Comparison of ENCODE assay signal across 16 cellular contexts in the genomic region with DNA sequence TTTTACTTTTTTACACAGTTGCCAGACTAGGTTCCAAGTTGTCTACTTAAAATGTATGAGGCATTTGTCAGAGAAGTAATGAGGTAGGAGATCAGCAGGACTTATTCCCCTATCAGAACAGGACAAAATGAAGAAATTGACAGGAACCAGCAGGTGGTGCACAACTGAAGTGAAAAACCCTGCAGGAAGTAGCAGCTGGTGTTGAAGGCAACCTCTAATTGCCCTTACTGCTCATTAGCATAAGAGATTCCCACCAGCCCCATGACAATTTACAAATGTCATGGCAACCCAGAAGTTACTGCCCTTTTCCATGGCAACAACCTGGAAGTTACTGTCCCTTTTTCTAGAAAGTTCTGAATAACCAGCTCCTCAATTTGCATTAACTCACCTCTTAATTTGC. TPM values are rescaled to one million over a fixed set of nuclear protein-coding genes. Genes with fewer than 3 reads are reported as not detected.
DNase-seq lines count a peak whose midpoint lies in the region; ATAC-seq and TF ChIP-seq lines count a peak whose summit lies in the region.
"Had no signal": no experiment of that assay in that cellular context is flagged by ENCODE, and none has a peak within 500 bp of the region (broad histone marks: within the 10 kb centered on the region; RNA-seq: fewer than 3 reads in every experiment).

No MANE protein-coding gene starts in this region.

- H3K4me3 Mint-ChIP-seq in WTC11, result no peak overlapping the region
- H3K4me3 Mint-ChIP-seq: CD4-positive, alpha-beta memory T cell; HFFc6 had no signal

- H3K4me3 ChIP-seq in liver (ENCODE audit: low read depth in 1 of 3, low read length in 3 of 3) (peak overlapping the region in 2 of 3 donors; percentile 4 to 27), right lobe of liver (no peak overlapping the region), NB4 (ENCODE audit: low read depth, low read length) (no peak overlapping the region), subcutaneous abdominal adipose tissue (ENCODE audit: low read depth in 1 of 5, low read length in 5 of 5) (peak overlapping the region in 4 of 5 donors; percentile 26 to 47 (median 32))

- peaks cover 35% of the 10 kb centered on the region for H3K4me1 Mint-ChIP-seq in WTC11
- H3K4me1 Mint-ChIP-seq: CD4-positive, alpha-beta memory T cell had no signal

- CTCF ChIA-PET in WTC11 (lab: Charles Lee) (interaction anchor here (0.6 to 1.8 kb wide), 7 partner anchors 22 to 314 kb away, joined by 3 to 7 read pairs (median 4); a partner anchor contains a TSS), RWPE1 (lab: Yijun Ruan, JAX) (interaction anchor here (0.6 kb wide), 1 partner anchor 12 kb away, joined by 11 read pairs; no protein-coding TSS in a partner anchor)

- no peak for TF ChIP-seq RAD21 in liver (IDR thresholded peaks at IDR 0.05)

- DNase-seq in right lobe of liver, result no peak
- peak; percentile 6 for DNase-seq in NB4 (ENCODE audit: low read depth)
- no peak for DNase-seq in WTC11 (ENCODE audit: low spot score)
- no peak for DNase-seq in NCI-H510A (lab: John Stamatoyannopoulos, UW)
- no peak for DNase-seq in RWPE1 (ENCODE audit: low spot score)
- DNase-seq: BE2C; CD4-positive, alpha-beta memory T cell; DND-41; GF-D8; HCEC 1CT; HFFc6 had no signal

- ATAC-seq in right lobe of liver (no peak), WTC11 (peak; percentile 51; the same call in 1 of the 2 replicates), GM21825 (IDR thresholded peaks at IDR 0.05; ENCODE audit: unreplicated experiment) (no peak)
- ATAC-seq: HepG2 had no signal

- H3K4me1 ChIP-seq in liver (ENCODE audit: control insufficient read depth in 4 of 4, insufficient read depth in 4 of 4, low read length in 3 of 4), result no peaks in the 10 kb centered on the region
- no peaks in the 10 kb centered on the region for H3K4me1 ChIP-seq in right lobe of liver
- peaks cover 0 to 2% (median 0%) of the 10 kb centered on the region in 5 donors for H3K4me1 ChIP-seq in subcutaneous abdominal adipose tissue (ENCODE audit: control insufficient read depth in 5 of 5, insufficient read depth in 5 of 5, low read length in 5 of 5)
- H3K4me1 ChIP-seq: BE2C had no signal

- TF ChIP-seq CTCF in liver (IDR thresholded peaks at IDR 0.05; ENCODE audit: low read depth, low read length, missing input control) (no peak), right lobe of liver (IDR thresholded peaks at IDR 0.05) (no peak), NB4 (IDR thresholded peaks at IDR 0.05; ENCODE audit: low read depth, low read length) (no peak), WTC11 (IDR thresholded peaks at IDR 0.05) (no peak), RWPE1 (conservative IDR thresholded peaks at IDR 0.05; ENCODE audit: low read depth) (no peak)

- H3K36me3 ChIP-seq in liver (ENCODE audit: control insufficient read depth in 4 of 4, insufficient read depth in 3 of 4, low read depth in 1 of 4, low read length in 3 of 4), result no peaks in the 10 kb centered on the region
- no peaks in the 10 kb centered on the region for H3K36me3 ChIP-seq in right lobe of liver
- H3K36me3 ChIP-seq in subcutaneous abdominal adipose tissue (ENCODE audit: control insufficient read depth in 5 of 5, insufficient read depth in 5 of 5, low read length in 5 of 5), result no peaks in the 10 kb centered on the region
- H3K36me3 ChIP-seq: BE2C had no signal

- intact Hi-C loops in right lobe of liver (cut with DNase I), result no loop called here

- POLR2A ChIA-PET in WTC11 (lab: Charles Lee), result no interaction called here
- POLR2A ChIA-PET in RWPE1 (lab: Yijun Ruan, JAX; ENCODE audit: low non-redundant PET), result no interaction called here

- H3K9me3 ChIP-seq in liver (ENCODE audit: control insufficient read depth in 4 of 4, low read length in 3 of 4) (peaks cover 43 to 93% (median 67%) of the 10 kb centered on the region in 4 donors), right lobe of liver (peaks cover 3 to 42% (median 13%) of the 10 kb centered on the region in 4 donors), subcutaneous abdominal adipose tissue (ENCODE audit: control insufficient read depth in 5 of 5, low read length in 5 of 5) (peaks cover 74 to 97% (median 95%) of the 10 kb centered on the region in 5 donors)

- TF ChIP-seq POLR2A in right lobe of liver (IDR thresholded peaks at IDR 0.05) (no peak), NB4 (IDR thresholded peaks at IDR 0.05; ENCODE audit: extremely low read depth, insufficient read length) (no peak)

- H3K9me3 Mint-ChIP-seq in WTC11, result peaks cover 66% of the 10 kb centered on the region

- H3K9ac ChIP-seq in liver (ENCODE audit: low read depth in 1 of 2, low read length in 2 of 2), result no peak overlapping the region
- no peak overlapping the region for H3K9ac ChIP-seq in subcutaneous abdominal adipose tissue (ENCODE audit: low read length in 5 of 5)

- H3K27ac Mint-ChIP-seq in WTC11, result no peak overlapping the region
- H3K27ac Mint-ChIP-seq: CD4-positive, alpha-beta memory T cell; HFFc6 had no signal

- peaks cover 73% of the 10 kb centered on the region for H3K36me3 Mint-ChIP-seq in WTC11

- H3K27me3 Mint-ChIP-seq in WTC11 (ENCODE audit: low read depth), result no peaks in the 10 kb centered on the region

- H3K27ac ChIP-seq in liver (ENCODE audit: low read depth in 1 of 2, low read length in 2 of 2) (no peak overlapping the region), right lobe of liver (no peak overlapping the region), subcutaneous abdominal adipose tissue (ENCODE audit: low read depth, low read length) (no peak overlapping the region), RWPE1 (no peak overlapping the region)
- H3K27ac ChIP-seq: C4-2B had no signal

- H3K27me3 ChIP-seq in liver (ENCODE audit: control insufficient read depth in 4 of 4, insufficient read depth in 4 of 4, low read length in 3 of 4), result no peaks in the 10 kb centered on the region
- no peaks in the 10 kb centered on the region for H3K27me3 ChIP-seq in right lobe of liver
- H3K27me3 ChIP-seq in subcutaneous abdominal adipose tissue (ENCODE audit: control insufficient read depth in 5 of 5, insufficient read depth in 4 of 5, low read length in 5 of 5), result no peaks in the 10 kb centered on the region
- H3K27me3 ChIP-seq: BE2C had no signal

TF ChIP-seq in liver, 16 proteins besides CTCF, POLR2A, EP300 and RAD21 (continues in another document):
- TF ChIP-seq, protein P1, sequence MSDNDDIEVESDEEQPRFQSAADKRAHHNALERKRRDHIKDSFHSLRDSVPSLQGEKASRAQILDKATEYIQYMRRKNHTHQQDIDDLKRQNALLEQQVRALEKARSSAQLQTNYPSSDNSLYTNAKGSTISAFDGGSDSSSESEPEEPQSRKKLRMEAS (IDR thresholded peaks at IDR 0.05), result no peak
- TF ChIP-seq, protein P2, sequence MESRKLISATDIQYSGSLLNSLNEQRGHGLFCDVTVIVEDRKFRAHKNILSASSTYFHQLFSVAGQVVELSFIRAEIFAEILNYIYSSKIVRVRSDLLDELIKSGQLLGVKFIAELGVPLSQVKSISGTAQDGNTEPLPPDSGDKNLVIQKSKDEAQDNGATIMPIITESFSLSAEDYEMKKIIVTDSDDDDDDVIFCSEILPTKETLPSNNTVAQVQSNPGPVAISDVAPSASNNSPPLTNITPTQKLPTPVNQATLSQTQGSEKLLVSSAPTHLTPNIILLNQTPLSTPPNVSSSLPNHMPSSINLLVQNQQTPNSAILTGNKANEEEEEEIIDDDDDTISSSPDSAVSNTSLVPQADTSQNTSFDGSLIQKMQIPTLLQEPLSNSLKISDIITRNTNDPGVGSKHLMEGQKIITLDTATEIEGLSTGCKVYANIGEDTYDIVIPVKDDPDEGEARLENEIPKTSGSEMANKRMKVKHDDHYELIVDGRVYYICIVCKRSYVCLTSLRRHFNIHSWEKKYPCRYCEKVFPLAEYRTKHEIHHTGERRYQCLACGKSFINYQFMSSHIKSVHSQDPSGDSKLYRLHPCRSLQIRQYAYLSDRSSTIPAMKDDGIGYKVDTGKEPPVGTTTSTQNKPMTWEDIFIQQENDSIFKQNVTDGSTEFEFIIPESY (IDR thresholded peaks at IDR 0.05), result no peak
- TF ChIP-seq RXRA (IDR thresholded peaks at IDR 0.05) (no peak), GABPA (IDR thresholded peaks at IDR 0.05 in 1 of 2, conservative IDR thresholded peaks at IDR 0.05 in 1 of 2) (no peak)

TF ChIP-seq in WTC11, 78 proteins besides CTCF, POLR2A, EP300 and RAD21 (continues in another document):
- TF ChIP-seq ZNF671 (CRISPR knock-in tag; IDR thresholded peaks at IDR 0.05) (no peak), RORB (CRISPR knock-in tag; IDR thresholded peaks at IDR 0.05) (no peak), SMAD3 (CRISPR knock-in tag; IDR thresholded peaks at IDR 0.05; ENCODE audit: borderline replicate concordance) (no peak)

RNA-seq across cellular contexts. Expression of a gene that starts 5.4 kb away (rescaled TPM):
- total RNA-seq in liver, result under 1 TPM; 0.28 to 0.59 TPM
- under 1 TPM; 0.21 to 0.52 TPM for polyA plus RNA-seq in liver
- under 1 TPM; 0.37 to 0.83 (median 0.63) TPM for total RNA-seq in right lobe of liver
- 7.7 to 8.7 TPM (median 8.4 TPM) in 3 replicates for total RNA-seq in WTC11 (2021)
- polyA plus RNA-seq: CD4-positive, alpha-beta memory T cell had no signal

RNA-seq across cellular contexts. Expression of a gene that starts 27.4 kb away (rescaled TPM):
- total RNA-seq in liver (under 1 TPM; 0.42 to 0.47 TPM), right lobe of liver (1 to 10 TPM in 1 of 6 experiments, under 1 TPM in 5; 0.44 to 1.0 (median 0.86) TPM), WTC11 (2021) (2.6 to 3.5 TPM (median 2.8 TPM) in 3 replicates)
- polyA plus RNA-seq in liver, result under 1 TPM; 0.10 to 0.23 TPM
- polyA plus RNA-seq: CD4-positive, alpha-beta memory T cell had no signal

RNA-seq across cellular contexts. Expression of a gene that starts 36.9 kb away (rescaled TPM):
- total RNA-seq in liver, result under 1 TPM; 0.19 to 0.42 TPM
- polyA plus RNA-seq in liver, result under 1 TPM; 0.11 to 0.17 TPM
- under 1 TPM; 0.25 to 1.00 (median 0.49) TPM for total RNA-seq in right lobe of liver
- total RNA-seq in WTC11 (2021), result 2.2 to 2.9 TPM (median 2.6 TPM) in 3 replicates
- polyA plus RNA-seq: CD4-positive, alpha-beta memory T cell had no signal

RNA-seq across cellular contexts. Expression of a gene that starts 42.1 kb away (rescaled TPM):
- total RNA-seq in liver, result under 1 TPM; 0.28 to 0.33 TPM
- polyA plus RNA-seq in liver, result under 1 TPM; 0.06 to 0.12 TPM
- total RNA-seq in right lobe of liver, result 1 to 10 TPM in 1 of 6 experiments, under 1 TPM in 4, not detected in 1; 0.27 to 1.1 (median 0.33) TPM
- 2.7 to 3.1 TPM (median 3.1 TPM) in 3 replicates for total RNA-seq in WTC11 (2021)
- total RNA-seq: CD4-positive, alpha-beta memory T cell had no signal
- polyA plus RNA-seq: CD4-positive, alpha-beta memory T cell had no signal

RNA-seq across cellular contexts. Expression of a gene that starts 51.1 kb away (rescaled TPM):
- total RNA-seq in liver (under 1 TPM; 0.23 to 0.33 TPM), right lobe of liver (under 1 TPM in 5 of 6 experiments, not detected in 1; 0.06 to 0.44 (median 0.19) TPM), WTC11 (2021) (0.61 to 1.2 TPM (median 0.92 TPM) in 3 replicates)
- polyA plus RNA-seq in liver, result under 1 TPM; 0.08 to 0.09 TPM
- total RNA-seq: CD4-positive, alpha-beta memory T cell had no signal
- polyA plus RNA-seq: CD4-positive, alpha-beta memory T cell; HepG2 had no signal

Comparison
In these comparisons a context has a peak if more than half of its experiments do, and no peak if none do; other contexts are left out.
1. H3K4me3 ChIP-seq: peak in liver (2 of 3) and subcutaneous abdominal adipose tissue (4 of 5); none in right lobe of liver (0 of 3) and NB4 (single experiment).